13 cellular contexts compared by ENCODE assay signal in the genomic region with DNA sequence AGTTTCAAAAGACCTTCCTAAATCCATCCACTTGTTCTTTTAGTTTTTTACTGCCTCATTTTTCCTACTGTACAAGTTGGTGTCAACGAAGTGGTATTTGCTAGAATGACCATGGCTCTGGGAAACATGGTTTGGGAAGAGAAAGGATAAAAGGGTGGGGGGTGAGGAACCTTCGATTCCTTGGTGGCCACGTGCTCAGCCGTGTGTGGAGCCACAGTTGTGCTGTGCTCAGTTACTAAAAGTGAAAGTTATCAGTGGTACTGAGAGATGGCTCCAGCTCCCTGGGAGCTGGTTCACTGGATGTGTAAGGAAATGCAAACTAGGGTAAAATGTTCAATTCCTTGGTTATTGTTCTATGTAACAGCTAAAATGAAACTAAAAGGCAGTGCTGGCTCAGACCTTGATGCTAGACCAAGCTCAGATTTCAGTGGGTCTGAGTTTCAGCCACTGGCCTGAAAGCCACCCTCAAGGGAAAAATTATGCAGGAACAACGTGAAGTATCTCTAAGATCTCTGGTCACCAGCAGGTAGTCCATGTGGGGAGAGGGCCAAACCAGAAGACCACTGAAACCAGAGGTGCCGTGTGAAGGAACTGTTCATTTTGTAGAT. TPM values are rescaled to one million over a fixed set of nuclear protein-coding genes. Genes with fewer than 3 reads are reported as not detected.
DNase-seq lines count a peak whose midpoint lies in the region; ATAC-seq, FAIRE-seq and TF ChIP-seq lines count a peak whose summit lies in the region.
"Had no signal": no experiment of that assay in that cellular context is flagged by ENCODE, and none has a peak within 500 bp of the region (broad histone marks: within the 10 kb centered on the region; RNA-seq: fewer than 3 reads in every experiment).

No MANE protein-coding gene starts in this region.

- peaks cover 12% of the 10 kb centered on the region for H3K27me3 ChIP-seq in adipocyte (replicated peaks; ENCODE audit: control insufficient read depth, insufficient read depth, low read length)
- no peaks in the 10 kb centered on the region for H3K27me3 ChIP-seq in pancreas

- H3K4me1 ChIP-seq in adipocyte (ENCODE audit: control insufficient read depth, insufficient read depth, low read length), result no peaks in the 10 kb centered on the region
- H3K4me1 ChIP-seq in pancreas, result no peaks in the 10 kb centered on the region

- H3K9me3 ChIP-seq in adipocyte (ENCODE audit: control insufficient read depth, low read length) (no peaks in the 10 kb centered on the region), pancreas (no peaks in the 10 kb centered on the region)

- DNase-seq in adipocyte (ENCODE audit: low read depth) (peak; percentile 42), foreskin fibroblast (no peak), iPS-NIHi7 (ENCODE audit: extremely low spot score) (no peak), pancreas (no peak), nucleus accumbens (lab: John Stamatoyannopoulos, UW) (no peak)
- DNase-seq: activated CD8-positive, alpha-beta T cell treated with anti-CD3 and anti-CD28 coated beads for 36 hours; anterior cingulate cortex; DMS 273 treated with DMSO at 0.1 percent for 48 hours; NCI-H2171 treated with DMSO at 0.1 percent for 48 hours had no signal

- ATAC-seq in GM18858 (IDR thresholded peaks at IDR 0.05; ENCODE audit: unreplicated experiment) (peak; percentile 62), GM21423 (IDR thresholded peaks at IDR 0.05; ENCODE audit: unreplicated experiment) (peak; percentile 86), HG03095 (IDR thresholded peaks at IDR 0.05; ENCODE audit: unreplicated experiment) (peak; percentile 61), pancreas (no peak)
- ATAC-seq: activated CD8-positive, alpha-beta T cell treated with anti-CD3 and anti-CD28 coated beads for 36 hours; natural killer cell treated with Interleukin-12 subunit alpha and Interleukin-12 subunit beta and Interleukin-15 and Interleukin-18, amount 100 ng/mL, for 72 hours had no signal

- no peak overlapping the region for H3K9ac ChIP-seq in adipocyte (ENCODE audit: low read length)

- WGBS in pancreas, 2 donors, result 72 to 81% methylated on average over 6 of the region's 6 CpGs

- TF ChIP-seq CTCF in foreskin fibroblast (IDR thresholded peaks at IDR 0.05; ENCODE audit: low read depth, low read length) (no peak), pancreas (IDR thresholded peaks at IDR 0.05) (no peak)

- no peaks in the 10 kb centered on the region for H3K36me3 ChIP-seq in adipocyte (ENCODE audit: control insufficient read depth, insufficient read depth, low read length, severe bottlenecking)
- H3K36me3 ChIP-seq in pancreas, result no peaks in the 10 kb centered on the region

- H3K27ac ChIP-seq in pancreas, result no peak overlapping the region

- no peak for FAIRE-seq in pancreas (lab: Jason Lieb, UNC)

- no peak overlapping the region for H3K4me3 ChIP-seq in adipocyte (ENCODE audit: low read length)
- H3K4me3 ChIP-seq in foreskin fibroblast (ENCODE audit: low read depth in 1 of 2, low read length in 2 of 2), result no peak overlapping the region
- no peak overlapping the region for H3K4me3 ChIP-seq in pancreas

- intact Hi-C loops in pancreas (cut with DNase I), result no loop called here

RNA-seq across cellular contexts. Expression of a gene that starts 7.4 kb away (rescaled TPM):
- total RNA-seq in pancreas, result not detected
- polyA plus RNA-seq in pancreas, result not detected
- total RNA-seq: activated CD8-positive, alpha-beta T cell treated with anti-CD3 and anti-CD28 coated beads for 36 hours; natural killer cell treated with Interleukin-12 subunit alpha and Interleukin-12 subunit beta and Interleukin-15 and Interleukin-18, amount 100 ng/mL, for 72 hours had no signal

Comparison
In these comparisons a context has a peak if more than half of its experiments do, and no peak if none do; other contexts are left out.
1. ATAC-seq: peak in GM18858 (single experiment), GM21423 (single experiment) and HG03095 (single experiment); none in pancreas (0 of 4).